ENCODE assay signal across 18 cellular contexts in the genomic region with DNA sequence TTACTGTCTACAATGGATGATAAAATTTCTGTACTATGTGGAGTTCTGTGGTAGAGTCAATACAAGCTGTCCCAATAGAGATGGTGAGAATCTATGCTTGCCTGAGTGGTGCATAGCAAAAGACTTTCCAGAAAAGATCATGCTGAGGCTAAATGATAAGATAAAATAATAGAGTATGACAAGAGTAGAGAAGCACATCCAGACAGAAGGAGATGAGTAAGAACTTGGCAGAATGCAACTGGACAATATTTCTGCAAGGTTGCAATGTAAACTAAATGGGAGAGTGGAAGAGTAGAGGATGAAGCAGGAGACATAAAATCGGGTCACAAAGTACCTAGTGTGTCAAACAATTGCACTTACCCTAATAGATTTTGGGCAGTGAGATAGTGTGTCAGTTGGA.
A peak's percentile ranks its signal among the peaks of the same experiment; 100 is the strongest.
DNase-seq lines count a peak whose midpoint lies in the region; ATAC-seq, FAIRE-seq and TF ChIP-seq lines count a peak whose summit lies in the region.
"Had no signal": no experiment of that assay in that cellular context is flagged by ENCODE, and none has a peak within 500 bp of the region (broad histone marks: within the 10 kb centered on the region; RNA-seq: fewer than 3 reads in every experiment).

No MANE protein-coding gene starts in this region.

- H3K4me2 ChIP-seq in astrocyte (ENCODE audit: low read length): no peak overlapping the region
- H3K4me2 ChIP-seq: GM23338 had no signal

- no peak for ATAC-seq in GM21737 (IDR thresholded peaks at IDR 0.05; ENCODE audit: unreplicated experiment)
- ATAC-seq: GM23338 had no signal

- H3K9me3 ChIP-seq in astrocyte (ENCODE audit: insufficient read depth, low read depth, low read length): no peaks in the 10 kb centered on the region
- H3K9me3 ChIP-seq: Caco-2 had no signal

- H3K79me2 ChIP-seq in astrocyte (ENCODE audit: insufficient read depth, low read length): no peaks in the 10 kb centered on the region

- no peaks in the 10 kb centered on the region for H3K36me3 ChIP-seq in astrocyte (ENCODE audit: insufficient read depth, low read length)

- no peak overlapping the region for H3K27ac Mint-ChIP-seq in astrocyte (ENCODE audit: unreplicated experiment)
- no peak overlapping the region for H3K27ac Mint-ChIP-seq in immature natural killer cell
- H3K27ac Mint-ChIP-seq: CD4-positive, alpha-beta T cell; GM23338 had no signal

- TF ChIP-seq CTCF in astrocyte (IDR thresholded peaks at IDR 0.05; ENCODE audit: insufficient read depth, low read depth, low read length) (no peak), fibroblast of mammary gland (conservative IDR thresholded peaks at IDR 0.05; ENCODE audit: control insufficient read depth, insufficient read depth, low read depth, low read length) (no peak)

- no peak overlapping the region for H3K27ac ChIP-seq in astrocyte (ENCODE audit: low read depth, low read length)
- H3K27ac ChIP-seq: C4-2B, HL-60 had no signal

- no peaks in the 10 kb centered on the region for H3K9me3 Mint-ChIP-seq in astrocyte (ENCODE audit: unreplicated experiment)
- H3K9me3 Mint-ChIP-seq in immature natural killer cell: peaks cover 0 to 7% (median 2%) of the 10 kb centered on the region in 6 donors
- H3K9me3 Mint-ChIP-seq: CD4-positive, alpha-beta T cell; GM23338 had no signal

- H3K4me1 ChIP-seq in astrocyte (ENCODE audit: insufficient read depth, low read length): peaks cover 8% of the 10 kb centered on the region
- H3K4me1 ChIP-seq: Caco-2 had no signal

- H3K4me1 Mint-ChIP-seq in astrocyte (ENCODE audit: low read depth, unreplicated experiment): peaks cover 24% of the 10 kb centered on the region
- H3K4me1 Mint-ChIP-seq in immature natural killer cell: no peaks in the 10 kb centered on the region
- H3K4me1 Mint-ChIP-seq: GM23338 had no signal

- FAIRE-seq in astrocyte (lab: Jason Lieb, UNC): no peak
- FAIRE-seq: D721Med, GM12891, GM19239, H54 had no signal

- H2AFZ ChIP-seq in astrocyte (ENCODE audit: low read depth, low read length): no peak overlapping the region
- H2AFZ ChIP-seq: GM23338 had no signal

- H3K4me3 Mint-ChIP-seq in astrocyte (ENCODE audit: unreplicated experiment): no peak overlapping the region
- no peak overlapping the region for H3K4me3 Mint-ChIP-seq in immature natural killer cell
- H3K4me3 Mint-ChIP-seq: CD4-positive, alpha-beta T cell; GM23338 had no signal

- H3K36me3 Mint-ChIP-seq in astrocyte (ENCODE audit: low read depth, unreplicated experiment): no peaks in the 10 kb centered on the region
- no peaks in the 10 kb centered on the region for H3K36me3 Mint-ChIP-seq in immature natural killer cell

- no peak overlapping the region for H3K9ac ChIP-seq in astrocyte (ENCODE audit: low read length)

- H3K27me3 ChIP-seq in astrocyte (ENCODE audit: insufficient read depth, low read length): no peaks in the 10 kb centered on the region

- DNase-seq in NCI-H226: peak; percentile 16
- DNase-seq in astrocyte (ENCODE audit: low read depth): peak; percentile 29
- peak; percentile 18 for DNase-seq in fibroblast of mammary gland (ENCODE audit: low read depth)
- DNase-seq in immature natural killer cell: no peak
- no peak for DNase-seq in NCI-H69 (lab: John Stamatoyannopoulos, UW)
- DNase-seq: ACHN; AML-193; Caco-2; CD4-positive, alpha-beta T cell; HCEC 1CT had no signal

- H3K4me3 ChIP-seq in astrocyte (ENCODE audit: insufficient read depth, low read depth, low read length): no peak overlapping the region
- H3K4me3 ChIP-seq in fibroblast of mammary gland (ENCODE audit: control insufficient read depth, low read depth, low read length): no peak overlapping the region
- H3K4me3 ChIP-seq: GM23338 had no signal

- H4K20me1 ChIP-seq in astrocyte (ENCODE audit: insufficient read depth, low read length): no peaks in the 10 kb centered on the region

- no peaks in the 10 kb centered on the region for H3K27me3 Mint-ChIP-seq in astrocyte (ENCODE audit: low read depth, unreplicated experiment)
- peaks cover 1 to 9% (median 4%) of the 10 kb centered on the region in 3 donors for H3K27me3 Mint-ChIP-seq in immature natural killer cell (ENCODE audit: low read depth in 3 of 3)

Comparison
In these comparisons a context has a peak if more than half of its experiments do, and no peak if none do; other contexts are left out.
1. DNase-seq: peak in NCI-H226 (single experiment), astrocyte (single experiment) and fibroblast of mammary gland (single experiment); none in immature natural killer cell (0 of 3) and NCI-H69 (single experiment).